Comparison of ENCODE assay signal across 15 cellular contexts in genomic region chr22:41362615-41363014, GRCh38. TPM values are rescaled to one million over a fixed set of nuclear protein-coding genes. Genes with fewer than 3 reads are reported as not detected.
A peak's percentile ranks its signal among the peaks of the same experiment; 100 is the strongest.
DNase-seq lines count a peak whose midpoint lies in the region; ATAC-seq, FAIRE-seq and TF ChIP-seq lines count a peak whose summit lies in the region.
"Had no signal": no experiment of that assay in that cellular context is flagged by ENCODE, and none has a peak within 500 bp of the region (broad histone marks: within the 10 kb centered on the region; RNA-seq: fewer than 3 reads in every experiment).

No MANE protein-coding gene starts in this region.

- no peaks in the 10 kb centered on the region for H3K9me3 Mint-ChIP-seq in nephron
- H3K9me3 Mint-ChIP-seq: IgD-negative memory B cell had no signal

- peak overlapping the region in 2 of 3 experiments; percentile 45 to 61 for H3K27ac Mint-ChIP-seq in nephron
- H3K27ac Mint-ChIP-seq: IgD-negative memory B cell had no signal

- no peak overlapping the region for H3K4me3 Mint-ChIP-seq in nephron
- H3K4me3 Mint-ChIP-seq: CD4-positive, alpha-beta memory T cell; IgD-negative memory B cell had no signal

- 73 to 82% (median 81%) methylated on average over 5 of the region's 5 CpGs for WGBS in small intestine, 3 donors

- POLR2A ChIA-PET in HEK293 (lab: Yijun Ruan, JAX) = interaction anchor here (0.5 to 2.0 kb wide), 2 partner anchors 19 to 73 kb away, joined by 4 to 7 read pairs; partner anchors contain the start of gene TEF

- H3K4me1 Mint-ChIP-seq in nephron = peaks cover 21% of the 10 kb centered on the region
- H3K4me1 Mint-ChIP-seq: IgD-negative memory B cell had no signal

- no peaks in the 10 kb centered on the region for H3K27me3 ChIP-seq in small intestine (ENCODE audit: control insufficient read depth in 2 of 2, insufficient read depth in 2 of 2, low read length in 2 of 2)
- H3K27me3 ChIP-seq: BE2C had no signal

- H3K9me3 ChIP-seq in HEK293 (ENCODE audit: control insufficient read depth, insufficient read depth, low read depth, low read length) (no peaks in the 10 kb centered on the region), small intestine (ENCODE audit: control insufficient read depth, low read depth) (no peaks in the 10 kb centered on the region)
- H3K9me3 ChIP-seq: BE2C had no signal

- no peak for ATAC-seq in GM18858 (IDR thresholded peaks at IDR 0.05; ENCODE audit: unreplicated experiment)
- ATAC-seq: HCT116 had no signal

- peaks cover 0 to 18% of the 10 kb centered on the region in 2 experiments; a peak in 1 of 3 replicates for H3K36me3 ChIP-seq in HEK293 (ENCODE audit: control insufficient read depth in 2 of 2, insufficient read depth in 1 of 2, low read length in 2 of 2)
- H3K36me3 ChIP-seq in small intestine (ENCODE audit: control insufficient read depth in 2 of 2, insufficient read depth in 2 of 2, low read length in 2 of 2) = peaks cover 0 to 6% of the 10 kb centered on the region in 2 donors

- H3K27ac ChIP-seq in HEK293 (ENCODE audit: extremely low read depth, low read depth, low read length) (0 out of 2 replicates have a peak overlapping the region, but pooled peaks have one; percentile 1), small intestine (ENCODE audit: low read depth in 1 of 2, low read length in 1 of 2) (no peak overlapping the region)
- H3K27ac ChIP-seq: C4-2B had no signal

- peaks cover 7% of the 10 kb centered on the region for H3K4me1 ChIP-seq in HEK293 (ENCODE audit: control insufficient read depth, insufficient read depth, low read length)
- H3K4me1 ChIP-seq in small intestine (ENCODE audit: control insufficient read depth in 2 of 2, insufficient read depth in 1 of 2, low read depth in 1 of 2, low read length in 1 of 2) = no peaks in the 10 kb centered on the region

- TF ChIP-seq CTCF in HEK293 (tag by site-specific recombination; IDR thresholded peaks at IDR 0.05) = no peak
- no peak for TF ChIP-seq CTCF in nephron (IDR thresholded peaks at IDR 0.05; ENCODE audit: unreplicated experiment in 3 of 3)

- no peak for FAIRE-seq in small intestine (lab: Jason Lieb, UNC)
- FAIRE-seq: A204.1, D721Med had no signal

- DNase-seq in amniotic epithelial cell (ENCODE audit: low read depth) (peak; percentile 6), DMS53 treated with DMSO at 0.1 percent for 48 hours (lab: John Stamatoyannopoulos, UW; ENCODE audit: unreplicated experiment) (no peak), small intestine (no peak), dedifferentiated amniotic fluid mesenchymal stem cell (ENCODE audit: extremely low spot score) (no peak)
- DNase-seq: BE2C; CD4-positive, alpha-beta memory T cell; GF-D8 had no signal

- H3K27me3 Mint-ChIP-seq in nephron (ENCODE audit: low read depth) = no peaks in the 10 kb centered on the region
- H3K27me3 Mint-ChIP-seq: CD4-positive, alpha-beta memory T cell had no signal

- CTCF ChIA-PET in HEK293 (lab: Yijun Ruan, JAX) = interaction anchor here (0.9 to 1.3 kb wide), 2 partner anchors 11 to 20 kb away, joined by 3 read pairs; no protein-coding TSS in a partner anchor

- H3K4me3 ChIP-seq in HEK293 (ENCODE audit: low read depth, low read length) (no peak overlapping the region), small intestine (ENCODE audit: low read depth in 1 of 2, low read length in 2 of 2) (no peak overlapping the region)

- peaks cover 4% of the 10 kb centered on the region for H3K36me3 Mint-ChIP-seq in nephron (ENCODE audit: low read depth)

TF ChIP-seq in HEK293, 187 proteins besides CTCF, POLR2A, EP300 and RAD21:
- TF ChIP-seq ZNF366 (tag by site-specific recombination; conservative IDR thresholded peaks at IDR 0.05) = no peak
- no peak for TF ChIP-seq ZNF132 (tag by site-specific recombination; IDR thresholded peaks at IDR 0.05; ENCODE audit: borderline replicate concordance)
- no peak for TF ChIP-seq ZNF138 (tag by site-specific recombination; IDR thresholded peaks at IDR 0.05; ENCODE audit: borderline replicate concordance)
- no peak for TF ChIP-seq ZNF112 (tag by site-specific recombination; IDR thresholded peaks at IDR 0.05)
- TF ChIP-seq ZNF280C (tag by site-specific recombination; IDR thresholded peaks at IDR 0.05) = no peak
- no peak for TF ChIP-seq GLIS1 (tag by site-specific recombination; IDR thresholded peaks at IDR 0.05)
- no peak for TF ChIP-seq ZNF26 (tag by site-specific recombination; IDR thresholded peaks at IDR 0.05)
- no peak for TF ChIP-seq ZNF202 (tag by site-specific recombination; IDR thresholded peaks at IDR 0.05; ENCODE audit: borderline replicate concordance)
- TF ChIP-seq ZBTB26 (tag by site-specific recombination; optimal IDR thresholded peaks at IDR 0.05) = no peak
- TF ChIP-seq FEZF1 (tag by site-specific recombination; IDR thresholded peaks at IDR 0.05) = no peak

RNA-seq across cellular contexts. Expression of gene TEF, which starts 19.1 kb away (rescaled TPM):
- 10 to 100 TPM in 2 of 3 donors, 1 to 10 TPM in 1; 7.2 to 11.8 (median 11.6) TPM for polyA plus RNA-seq in small intestine
